8 cellular contexts compared by ENCODE assay signal in genomic region chr13:109743706-109744453, GRCh38. TPM values are rescaled to one million over a fixed set of nuclear protein-coding genes. Genes with fewer than 3 reads are reported as not detected.
DNase-seq lines count a peak whose midpoint lies in the region; ATAC-seq, FAIRE-seq and TF ChIP-seq lines count a peak whose summit lies in the region.

No MANE protein-coding gene starts in this region.

- no peak overlapping the region for H3K4me3 Mint-ChIP-seq in mesothelial cell of epicardium

- in situ Hi-C loops in GM13977 (cut with MboI; ENCODE audit: low pct_unique_long_range_greater_than_20kb, low sequenced_read_pairs, unreplicated experiment) = no loop called here

- H3K9me3 Mint-ChIP-seq in mesothelial cell of epicardium = no peaks in the 10 kb centered on the region

- no peak for FAIRE-seq in urothelium cell line (lab: Jason Lieb, UNC)

- DNase-seq in SIG-M5 treated with dmso at 0.1 percent for 504 hours (lab: John Stamatoyannopoulos, UW; ENCODE audit: unreplicated experiment) = peak; percentile 33
- no peak for DNase-seq in SIG-M5 (lab: John Stamatoyannopoulos, UW)
- DNase-seq in NOMO-1 (lab: John Stamatoyannopoulos, UW; ENCODE audit: unreplicated experiment in 2 of 2) = peak; percentile 50 to 78
- peak; percentile 27 to 69 for DNase-seq in dermis microvascular lymphatic vessel endothelial cell (ENCODE audit: low read depth in 2 of 2)
- peak; percentile 74 for DNase-seq in urothelium cell line (ENCODE audit: low spot score)
- DNase-seq in GM13977 (ENCODE audit: low spot score) = no peak
- DNase-seq in mesothelial cell of epicardium (ENCODE audit: low spot score in 2 of 2, unreplicated experiment in 2 of 2) = no peak

- TF ChIP-seq CTCF in GM13977 (IDR thresholded peaks at IDR 0.05; ENCODE audit: extremely low read depth, insufficient read depth, missing control alignments) (no peak), mesothelial cell of epicardium (IDR thresholded peaks at IDR 0.05; ENCODE audit: unreplicated experiment) (no peak)

- H3K36me3 Mint-ChIP-seq in mesothelial cell of epicardium = no peaks in the 10 kb centered on the region

- ATAC-seq in HG02981 (IDR thresholded peaks at IDR 0.05; ENCODE audit: unreplicated experiment) = peak; percentile 70

- peaks cover 2% of the 10 kb centered on the region for H3K27me3 Mint-ChIP-seq in mesothelial cell of epicardium (ENCODE audit: low read depth)

- peaks cover 12% of the 10 kb centered on the region for H3K4me1 Mint-ChIP-seq in mesothelial cell of epicardium

- no peak overlapping the region for H3K27ac Mint-ChIP-seq in mesothelial cell of epicardium

RNA-seq across cellular contexts. Expression of gene IRS2, which starts 42.5 kb away (rescaled TPM):
- total RNA-seq in dermis microvascular lymphatic vessel endothelial cell (0.39 and 1.5 TPM in 2 replicates), mesothelial cell of epicardium (11.8 to 12.4 TPM (median 12.1 TPM) in 3 replicates)

Comparison
In these comparisons a context has a peak if more than half of its experiments do, and no peak if none do; other contexts are left out.
1. DNase-seq: peak in SIG-M5 treated with dmso at 0.1 percent for 504 hours (single experiment), NOMO-1 (2 of 2), dermis microvascular lymphatic vessel endothelial cell (2 of 2) and urothelium cell line (single experiment); none in SIG-M5 (single experiment), GM13977 (single experiment) and mesothelial cell of epicardium (0 of 2).